ENCODE assay signal across 25 cellular contexts in the genomic region with DNA sequence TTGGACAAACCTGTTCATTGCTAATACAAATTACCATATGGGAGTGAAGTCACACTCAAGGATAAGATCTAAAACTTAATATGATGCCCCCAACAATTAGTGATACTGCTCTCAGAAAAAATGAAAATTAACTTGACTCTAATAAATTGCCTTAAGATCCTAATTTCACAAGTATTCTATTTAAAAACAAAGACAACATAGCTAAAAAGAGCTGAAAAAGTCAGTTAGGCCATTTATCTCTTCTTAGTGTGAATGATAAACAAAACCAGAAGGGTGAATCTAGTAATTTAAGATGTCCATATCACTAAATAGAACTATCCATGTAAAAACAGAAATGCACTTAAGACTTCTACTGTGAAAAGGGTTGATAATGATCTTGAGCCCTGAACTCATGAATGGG. TPM values are rescaled to one million over a fixed set of nuclear protein-coding genes. Genes with fewer than 3 reads are reported as not detected.
DNase-seq lines count a peak whose midpoint lies in the region; ATAC-seq, FAIRE-seq and TF ChIP-seq lines count a peak whose summit lies in the region.
"Had no signal": no experiment of that assay in that cellular context is flagged by ENCODE, and none has a peak within 500 bp of the region (broad histone marks: within the 10 kb centered on the region; RNA-seq: fewer than 3 reads in every experiment).

No MANE protein-coding gene starts in this region.

- H3K36me3 Mint-ChIP-seq in astrocyte (ENCODE audit: low read depth, unreplicated experiment) = peaks cover 29% of the 10 kb centered on the region
- peaks cover 86% of the 10 kb centered on the region for H3K36me3 Mint-ChIP-seq in osteocyte (ENCODE audit: unreplicated experiment)
- H3K36me3 Mint-ChIP-seq in activated CD8-positive, alpha-beta memory T cell treated with anti-CD3 and anti-CD28 coated beads, Interleukin-2, amount 10 ng/mL, durations not matched to agents 7 days and 5 days = no peaks in the 10 kb centered on the region
- peaks cover 9 to 36% (median 16%) of the 10 kb centered on the region in 3 experiments; a peak in 6 of 7 replicates for H3K36me3 Mint-ChIP-seq in H9 (ENCODE audit: insufficient read depth in 1 of 3, low read depth in 3 of 3)
- H3K36me3 Mint-ChIP-seq: CD14-positive monocyte; CD8-positive, alpha-beta memory T cell had no signal

- TF ChIP-seq RAD21 in HepG2 (CRISPR knock-in tag; IDR thresholded peaks at IDR 0.05) = no peak

- no TSS peak for BruUV-seq in HepG2 (replicated peaks; lab: Mats Ljungman, UMichigan)

- no peak overlapping the region for H4K91ac ChIP-seq in H9 (ENCODE audit: insufficient read length, low read depth, low read length)

- no peaks in the 10 kb centered on the region for H3K9me3 Mint-ChIP-seq in astrocyte (ENCODE audit: unreplicated experiment)
- no peaks in the 10 kb centered on the region for H3K9me3 Mint-ChIP-seq in osteocyte (ENCODE audit: unreplicated experiment)
- H3K9me3 Mint-ChIP-seq in activated CD8-positive, alpha-beta memory T cell treated with anti-CD3 and anti-CD28 coated beads, Interleukin-2, amount 10 ng/mL, durations not matched to agents 7 days and 5 days (ENCODE audit: low read depth) = no peaks in the 10 kb centered on the region
- no peaks in the 10 kb centered on the region for H3K9me3 Mint-ChIP-seq in H9
- H3K9me3 Mint-ChIP-seq: CD4-positive, alpha-beta T cell; CD8-positive, alpha-beta memory T cell had no signal

- H3K27me3 Mint-ChIP-seq in astrocyte (ENCODE audit: low read depth, unreplicated experiment) (no peaks in the 10 kb centered on the region), osteocyte (ENCODE audit: unreplicated experiment) (no peaks in the 10 kb centered on the region), H9 (ENCODE audit: low read depth) (no peaks in the 10 kb centered on the region)
- H3K27me3 Mint-ChIP-seq in activated CD8-positive, alpha-beta memory T cell treated with anti-CD3 and anti-CD28 coated beads, Interleukin-2, amount 10 ng/mL, durations not matched to agents 7 days and 5 days = no peaks in the 10 kb centered on the region
- H3K27me3 Mint-ChIP-seq: CD4-positive, alpha-beta T cell; CD8-positive, alpha-beta memory T cell had no signal

- TF ChIP-seq CTCF in HepG2 (CRISPR knock-in tag; IDR thresholded peaks at IDR 0.05) = no peak
- TF ChIP-seq CTCF in right lobe of liver (IDR thresholded peaks at IDR 0.05) = no peak
- no peak for TF ChIP-seq CTCF in astrocyte (IDR thresholded peaks at IDR 0.05; ENCODE audit: insufficient read depth, low read depth, low read length)
- no peak for TF ChIP-seq CTCF in osteocyte (IDR thresholded peaks at IDR 0.05)
- TF ChIP-seq CTCF in lower leg skin (IDR thresholded peaks at IDR 0.05) = no peak
- TF ChIP-seq CTCF in H9 (conservative IDR thresholded peaks at IDR 0.05) = no peak

- H3T11ph ChIP-seq in H9 (ENCODE audit: low read length) = no peak overlapping the region

- in situ Hi-C loops in HepG2 (cut with HindIII; ENCODE audit: extremely low pct_ligation_motif_present, low pct_unique_long_range_greater_than_20kb) = no loop called here

- no peak overlapping the region for H3K23ac ChIP-seq in H9 (ENCODE audit: insufficient read length, low read depth, low read length)

- H3K4me2 ChIP-seq in HepG2 (ENCODE audit: low read depth, low read length) = no peak overlapping the region
- H3K4me2 ChIP-seq in astrocyte (ENCODE audit: low read length) = no peak overlapping the region
- H3K4me2 ChIP-seq in H9 (ENCODE audit: insufficient read depth, insufficient read length, low read length) = no peak overlapping the region
- H3K4me2 ChIP-seq: BLaER1 treated with 17β-estradiol and CSF1 and Interleukin-3, amounts not matched to agents 10 nM and 100 nM had no signal

- no peak overlapping the region for H2BK12ac ChIP-seq in H9 (ENCODE audit: insufficient read length, low read depth, low read length)

- no peak overlapping the region for H2BK15ac ChIP-seq in H9 (ENCODE audit: low read depth, low read length)

- CTCF ChIA-PET in HepG2 (lab: Yijun Ruan, JAX; ENCODE audit: low intra/inter-chr PET ratio, low total read pairs) = no interaction called here
- CTCF ChIA-PET in activated CD8-positive, alpha-beta memory T cell treated with anti-CD3 and anti-CD28 coated beads, Interleukin-2, amount 10 ng/mL, durations not matched to agents 7 days and 5 days (lab: Charles Lee) = no interaction called here

- no peak for FAIRE-seq in HepG2 (lab: Jason Lieb, UNC)
- no peak for FAIRE-seq in astrocyte (lab: Jason Lieb, UNC)
- FAIRE-seq: A204.1, GM12891, GM18507, H54 had no signal

- DNase-seq in HepG2 (ENCODE audit: low spot score) (no peak), right lobe of liver (no peak), astrocyte (ENCODE audit: low read depth) (no peak), osteocyte (ENCODE audit: extremely low spot score, unreplicated experiment) (no peak), lower leg skin (ENCODE audit: low spot score in 2 of 2) (no peak), H9 (no peak), MV-4-11 (lab: John Stamatoyannopoulos, UW) (no peak)
- no peak for DNase-seq in activated CD8-positive, alpha-beta memory T cell treated with anti-CD3 and anti-CD28 coated beads, Interleukin-2, amount 10 ng/mL, durations not matched to agents 7 days and 5 days
- DNase-seq: ACHN; AML-193; BE2C; Calu3; CD4-positive, alpha-beta T cell; CD8-positive, alpha-beta memory T cell; DMS79 treated with DMSO at 0.1 percent for 48 hours; GF-D8; GOT3; HCEC 1CT had no signal

- no peak overlapping the region for H3K18ac ChIP-seq in H9 (ENCODE audit: insufficient read length, low read depth, low read length)

- TF ChIP-seq EP300 in HepG2 (IDR thresholded peaks at IDR 0.05; ENCODE audit: low read depth in 2 of 2, low read length in 2 of 2) (no peak), HepG2 (CRISPR knock-in tag; IDR thresholded peaks at IDR 0.05; ENCODE audit: borderline replicate concordance) (no peak)

- peak overlapping the region; percentile 51 for H3K27ac Mint-ChIP-seq in astrocyte (ENCODE audit: unreplicated experiment)
- peak overlapping the region; percentile 81 for H3K27ac Mint-ChIP-seq in osteocyte (ENCODE audit: unreplicated experiment)
- no peak overlapping the region for H3K27ac Mint-ChIP-seq in activated CD8-positive, alpha-beta memory T cell treated with anti-CD3 and anti-CD28 coated beads, Interleukin-2, amount 10 ng/mL, durations not matched to agents 7 days and 5 days
- no peak overlapping the region for H3K27ac Mint-ChIP-seq in H9
- H3K27ac Mint-ChIP-seq: CD14-positive monocyte; CD4-positive, alpha-beta T cell; CD8-positive, alpha-beta memory T cell had no signal

- no peak overlapping the region for H2BK5ac ChIP-seq in H9 (ENCODE audit: insufficient read length, low read length)

- H3K27me3 ChIP-seq in HepG2 (ENCODE audit: control insufficient read depth in 1 of 2, insufficient read depth in 2 of 2, low read length in 2 of 2) (no peaks in the 10 kb centered on the region), right lobe of liver (no peaks in the 10 kb centered on the region), astrocyte (ENCODE audit: insufficient read depth, low read length) (no peaks in the 10 kb centered on the region), H9 (ENCODE audit: insufficient read depth, low read length) (no peaks in the 10 kb centered on the region)
- H3K27me3 ChIP-seq: BE2C; BLaER1 treated with 17β-estradiol and CSF1 and Interleukin-3, amounts not matched to agents 10 nM and 100 nM had no signal

- H3K4me3 Mint-ChIP-seq in astrocyte (ENCODE audit: unreplicated experiment) (peak overlapping the region; percentile 35), osteocyte (ENCODE audit: unreplicated experiment) (no peak overlapping the region), H9 (no peak overlapping the region)
- no peak overlapping the region for H3K4me3 Mint-ChIP-seq in activated CD8-positive, alpha-beta memory T cell treated with anti-CD3 and anti-CD28 coated beads, Interleukin-2, amount 10 ng/mL, durations not matched to agents 7 days and 5 days
- H3K4me3 Mint-ChIP-seq: CD14-positive monocyte; CD4-positive, alpha-beta T cell; CD8-positive, alpha-beta memory T cell had no signal

- H3K23me2 ChIP-seq in H9 (ENCODE audit: insufficient read length, low read depth, low read length, poor library complexity, severe bottlenecking) = no peaks in the 10 kb centered on the region

- no peaks in the 10 kb centered on the region for H3K9me3 ChIP-seq in HepG2 (ENCODE audit: low read length)
- no peaks in the 10 kb centered on the region for H3K9me3 ChIP-seq in right lobe of liver
- H3K9me3 ChIP-seq in astrocyte (ENCODE audit: insufficient read depth, low read depth, low read length) = no peaks in the 10 kb centered on the region
- no peaks in the 10 kb centered on the region for H3K9me3 ChIP-seq in H9 (ENCODE audit: control insufficient read depth, low read depth, low read length)
- H3K9me3 ChIP-seq: BE2C; BLaER1 treated with 17β-estradiol and CSF1 and Interleukin-3, amounts not matched to agents 10 nM and 100 nM had no signal

- ATAC-seq in HepG2 = no peak
- ATAC-seq in right lobe of liver = no peak
- no peak for ATAC-seq in activated CD8-positive, alpha-beta memory T cell treated with anti-CD3 and anti-CD28 coated beads, Interleukin-2, amount 10 ng/mL, durations not matched to agents 7 days and 5 days

- H3K4me3 ChIP-seq in HepG2 (replicated peaks in 1 of 3; ENCODE audit: insufficient read depth in 1 of 3, low read depth in 2 of 3, low read length in 3 of 3) (no peak overlapping the region), right lobe of liver (no peak overlapping the region), astrocyte (ENCODE audit: insufficient read depth, low read depth, low read length) (no peak overlapping the region), lower leg skin (ENCODE audit: low read depth, poor library complexity, severe bottlenecking) (no peak overlapping the region)
- H3K4me3 ChIP-seq: BLaER1 treated with 17β-estradiol and CSF1 and Interleukin-3, amounts not matched to agents 10 nM and 100 nM had no signal

- H2BK120ac ChIP-seq in H9 (ENCODE audit: low read depth, low read length, poor library complexity, severe bottlenecking) = no peak overlapping the region

- H3K4me1 Mint-ChIP-seq in astrocyte (ENCODE audit: low read depth, unreplicated experiment) (peaks cover 43% of the 10 kb centered on the region), osteocyte (ENCODE audit: unreplicated experiment) (peaks cover 49% of the 10 kb centered on the region), H9 (no peaks in the 10 kb centered on the region)
- H3K4me1 Mint-ChIP-seq in activated CD8-positive, alpha-beta memory T cell treated with anti-CD3 and anti-CD28 coated beads, Interleukin-2, amount 10 ng/mL, durations not matched to agents 7 days and 5 days = no peaks in the 10 kb centered on the region
- H3K4me1 Mint-ChIP-seq: CD14-positive monocyte; CD8-positive, alpha-beta memory T cell had no signal

- no peaks in the 10 kb centered on the region for H3K79me1 ChIP-seq in H9 (ENCODE audit: insufficient read depth, low read depth, low read length, poor library complexity, severe bottlenecking)

- no peak overlapping the region for H3K27ac ChIP-seq in HepG2 (ENCODE audit: extremely low read length, insufficient read depth, low read length)
- no peak overlapping the region for H3K27ac ChIP-seq in right lobe of liver
- no peak overlapping the region for H3K27ac ChIP-seq in astrocyte (ENCODE audit: low read depth, low read length)
- no peak overlapping the region for H3K27ac ChIP-seq in H9 (ENCODE audit: insufficient read length, low read depth, low read length)
- H3K27ac ChIP-seq: 22Rv1; BLaER1 treated with 17β-estradiol and CSF1 and Interleukin-3, amounts not matched to agents 10 nM and 100 nM had no signal

- H2BK20ac ChIP-seq in H9 (ENCODE audit: low read depth, low read length, poor library complexity, severe bottlenecking) = no peak overlapping the region

- H4K8ac ChIP-seq in H9 (replicated peaks; ENCODE audit: insufficient read length, low read depth, low read length) = no peak overlapping the region

- H3K4me1 ChIP-seq in HepG2 (ENCODE audit: insufficient read depth, low read length) = no peaks in the 10 kb centered on the region
- no peaks in the 10 kb centered on the region for H3K4me1 ChIP-seq in right lobe of liver
- H3K4me1 ChIP-seq in astrocyte (ENCODE audit: insufficient read depth, low read length) = peaks cover 13% of the 10 kb centered on the region
- H3K4me1 ChIP-seq in H9 (ENCODE audit: insufficient read depth, low read length) = no peaks in the 10 kb centered on the region
- H3K4me1 ChIP-seq: BE2C; BLaER1 treated with 17β-estradiol and CSF1 and Interleukin-3, amounts not matched to agents 10 nM and 100 nM had no signal

- H3K9ac ChIP-seq in HepG2 (ENCODE audit: insufficient read depth, low read depth, low read length) (no peak overlapping the region), astrocyte (ENCODE audit: low read length) (peak overlapping the region; percentile 12), H9 (ENCODE audit: extremely low read depth, insufficient read length, low read length) (no peak overlapping the region)
- H3K9ac ChIP-seq: BLaER1 treated with 17β-estradiol and CSF1 and Interleukin-3, amounts not matched to agents 10 nM and 100 nM had no signal

- intact Hi-C loops in HepG2 (cut with micrococcal nuclease; ENCODE audit: unreplicated experiment) (no loop called here), right lobe of liver (cut with DNase I) (no loop called here), lower leg skin (cut with DNase I; ENCODE audit: low total_unique reads) (no loop called here)

- no peak overlapping the region for H3K4ac ChIP-seq in H9 (ENCODE audit: low read depth, low read length)

- TF ChIP-seq POLR2A in HepG2 (IDR thresholded peaks at IDR 0.05; ENCODE audit: insufficient read depth in 1 of 2, low read depth in 2 of 2, low read length in 2 of 2) = no peak
- no peak for TF ChIP-seq POLR2A in right lobe of liver (IDR thresholded peaks at IDR 0.05)
- TF ChIP-seq POLR2A in lower leg skin (IDR thresholded peaks at IDR 0.05) = no peak

- H2AK5ac ChIP-seq in H9 (ENCODE audit: insufficient read length, low read length) = no peak overlapping the region

- H2AFZ ChIP-seq in HepG2 (ENCODE audit: low read length) (no peak overlapping the region), astrocyte (ENCODE audit: low read depth, low read length) (no peak overlapping the region), H9 (ENCODE audit: low read length) (no peak overlapping the region)

- H4K5ac ChIP-seq in H9 (ENCODE audit: insufficient read length, low read depth, low read length) = no peak overlapping the region

- no peaks in the 10 kb centered on the region for H3K79me2 ChIP-seq in HepG2 (ENCODE audit: insufficient read depth, low read length)
- H3K79me2 ChIP-seq in astrocyte (ENCODE audit: insufficient read depth, low read length) = peaks cover 31% of the 10 kb centered on the region
- no peaks in the 10 kb centered on the region for H3K79me2 ChIP-seq in H9 (ENCODE audit: insufficient read depth, low read length)

- H3K36me3 ChIP-seq in HepG2 (replicated peaks in 1 of 2; ENCODE audit: control insufficient read depth in 1 of 2, insufficient read depth in 2 of 2, low read length in 2 of 2) (peaks cover 56 to 90% of the 10 kb centered on the region in 2 experiments), right lobe of liver (peaks cover 19 to 100% (median 58%) of the 10 kb centered on the region in 4 donors), astrocyte (ENCODE audit: insufficient read depth, low read length) (peaks cover 91% of the 10 kb centered on the region)
- H3K36me3 ChIP-seq: BE2C had no signal

- no peak overlapping the region for H3K14ac ChIP-seq in H9 (ENCODE audit: insufficient read depth, low read length)

- H4K20me1 ChIP-seq in HepG2 (ENCODE audit: insufficient read depth, low read length) (peaks cover 14% of the 10 kb centered on the region), astrocyte (ENCODE audit: insufficient read depth, low read length) (peaks cover 92% of the 10 kb centered on the region), H9 (ENCODE audit: control insufficient read depth, insufficient read depth, insufficient read length) (no peaks in the 10 kb centered on the region)

- POLR2A ChIA-PET in HepG2 (lab: Yijun Ruan, JAX) = interaction anchor here (1.0 kb wide), 1 partner anchor 11 kb away, joined by 3 read pairs; no protein-coding TSS in a partner anchor

- H3K56ac ChIP-seq in H9 (ENCODE audit: insufficient read length, low read depth, low read length) = no peak overlapping the region

RNA-seq across cellular contexts. Expression of a gene that starts 53.4 kb away (rescaled TPM):
- total RNA-seq in HepG2 (2016; rRNA removed; fragmentation: Illumina TruSeq; extraction: Trizol) = 1,029 and 1,847 TPM in 2 replicates
- total RNA-seq in HepG2 (2016; cell fraction: cytosol; rRNA removed; fragmentation: Illumina TruSeq; extraction: Trizol; ENCODE audit: low read depth) = 126 and 147 TPM in 2 replicates
- 854 and 1,853 TPM in 2 replicates for total RNA-seq in HepG2 (2016; cell fraction: insoluble cytoplasmic fraction; rRNA removed; fragmentation: Illumina TruSeq; extraction: Trizol)
- 296 and 350 TPM in 2 replicates for total RNA-seq in HepG2 (2016; cell fraction: membrane; rRNA removed; fragmentation: Illumina TruSeq; extraction: Trizol)
- total RNA-seq in HepG2 (2016; cell fraction: nucleus; rRNA removed; fragmentation: Illumina TruSeq; extraction: Trizol) = 2,550 and 3,138 TPM in 2 replicates
- polyA plus RNA-seq in HepG2 (2011; rRNA removed) = 6,471 and 8,294 TPM in 2 replicates
- 5,228 and 6,020 TPM in 2 replicates for polyA plus RNA-seq in HepG2 (2011; cell fraction: cytosol; rRNA removed)
- 7,071 and 7,329 TPM in 2 replicates for polyA plus RNA-seq in HepG2 (2011; cell fraction: nucleus; rRNA removed)
- 6,919 and 7,291 TPM in 2 replicates for polyA plus RNA-seq in HepG2 (2012)
- 105 and 116 TPM in 2 replicates for polyA plus RNA-seq in HepG2 (2016; cell fraction: cytosol; fragmentation: Illumina TruSeq; extraction: Trizol; ENCODE audit: low read depth)
- polyA plus RNA-seq in HepG2 (2016; cell fraction: insoluble cytoplasmic fraction; fragmentation: Illumina TruSeq; extraction: Trizol; ENCODE audit: low read depth) = 930 and 1,012 TPM in 2 replicates
- 206 and 247 TPM in 2 replicates for polyA plus RNA-seq in HepG2 (2016; cell fraction: membrane; fragmentation: Illumina TruSeq; extraction: Trizol; ENCODE audit: low read depth)
- polyA plus RNA-seq in HepG2 (2016; cell fraction: nucleus; fragmentation: Illumina TruSeq; extraction: Trizol; ENCODE audit: insufficient read depth, low read depth) = 3,833 and 4,011 TPM in 2 replicates
- 4.7 and 8,343 TPM in 2 replicates for polyA minus RNA-seq in HepG2 (2011; rRNA and poly(A)+ RNA removed; ENCODE audit: low replicate concordance)
- 6,416 and 9,415 TPM in 2 replicates for polyA minus RNA-seq in HepG2 (2011; cell fraction: cytosol; rRNA and poly(A)+ RNA removed)
- 5,814 and 6,553 TPM in 2 replicates for polyA minus RNA-seq in HepG2 (2011; cell fraction: nucleus; rRNA and poly(A)+ RNA removed)
- 1,000 to 10,000 TPM in 5 of 6 experiments, 100 to 1,000 TPM in 1; 938 to 2,279 (median 1,324) TPM for total RNA-seq in right lobe of liver
- 17,010 and 22,524 TPM in 2 replicates for total RNA-seq in astrocyte
- 16,854 and 18,487 TPM in 2 replicates for total RNA-seq in osteocyte
- total RNA-seq in lower leg skin = 100 to 1,000 TPM in 1 of 4 donors, 10 to 100 TPM in 3; 38.2 to 149 (median 52.8) TPM
- 1 to 10 TPM in 1 of 2 experiments, under 1 TPM in 1; 0.70 to 2.5 TPM for total RNA-seq in activated CD8-positive, alpha-beta memory T cell treated with anti-CD3 and anti-CD28 coated beads, Interleukin-2, amount 10 ng/mL, durations not matched to agents 7 days and 5 days
- total RNA-seq in H9 (2021) = 56.0 and 61.3 TPM in 2 replicates

Comparison
In these comparisons a context has a peak if more than half of its experiments do, and no peak if none do; other contexts are left out.
1. H3K27ac Mint-ChIP-seq: peak in astrocyte (single experiment) and osteocyte (single experiment); none in activated CD8-positive, alpha-beta memory T cell treated with anti-CD3 and anti-CD28 coated beads, Interleukin-2, amount 10 ng/mL, durations not matched to agents 7 days and 5 days (single experiment) and H9 (0 of 3).
2. RNA of a gene that starts 53.4 kb away (total RNA-seq): 17,010 to 22,524 TPM in astrocyte, 16,854 to 18,487 TPM in osteocyte, 126 to 3,138 TPM in HepG2, 938 to 2,279 TPM in right lobe of liver, 38.2 to 149 TPM in lower leg skin and 56.0 to 61.3 TPM in H9; 0.70 to 2.5 TPM in activated CD8-positive, alpha-beta memory T cell treated with anti-CD3 and anti-CD28 coated beads, Interleukin-2, amount 10 ng/mL, durations not matched to agents 7 days and 5 days; every median in the first group is over 10 times any median in the second.